12 cellular contexts compared by ENCODE assay signal in the genomic region with DNA sequence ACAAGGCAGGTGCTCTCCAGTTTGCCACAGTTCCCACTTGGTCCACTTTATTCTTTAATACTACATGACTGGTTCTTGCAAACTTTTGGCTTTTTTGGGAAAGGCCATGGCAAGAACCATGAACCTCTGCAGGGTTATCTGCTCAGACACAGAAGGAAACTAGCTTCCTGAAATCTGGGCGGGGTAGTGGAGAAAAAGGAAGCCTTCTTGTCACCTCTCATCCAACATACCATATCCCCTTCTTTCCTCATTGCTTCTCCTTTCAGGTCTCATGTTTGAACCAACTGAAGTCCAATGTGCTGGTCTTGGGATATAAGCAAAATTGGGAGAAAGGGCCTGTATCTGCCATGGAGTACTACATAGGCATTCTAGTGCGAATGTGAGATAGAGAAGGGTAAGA. TPM values are rescaled to one million over a fixed set of nuclear protein-coding genes. Genes with fewer than 3 reads are reported as not detected.
"Had no signal": no experiment of that assay in that cellular context is flagged by ENCODE, and none has a peak within 500 bp of the region (broad histone marks: within the 10 kb centered on the region; RNA-seq: fewer than 3 reads in every experiment).

No MANE protein-coding gene starts in this region.

- H3K9me3 Mint-ChIP-seq: activated naive CD4-positive, alpha-beta T cell treated with anti-CD3 and anti-CD28 coated beads, Interleukin-2, amount 50 U/mL, for 24 hours; activated T-helper 2 cell treated with anti-CD3 and anti-CD28 coated beads, Interferon-gamma antibody, Interleukin-2, Interleukin-4, amounts not matched to agents 10 μg/mL and 5 μg/mL and 100 μg/mL, durations not matched to agents 14 hours and 24 hours and 36 hours; T-helper 1 cell treated with Interleukin-12 subunit alpha and Interleukin-12 subunit beta and Interleukin-4 antibody, amounts not matched to agents 30 μg/mL and 1 μg/mL, for 36 hours had no signal

- H3K9me3 ChIP-seq: thyroid gland, uterus had no signal

- H3K4me1 ChIP-seq: uterus had no signal

- H3K36me3 ChIP-seq: uterus had no signal

- H3K4me3 ChIP-seq: thyroid gland, uterus had no signal

- H3K27me3 ChIP-seq: thyroid gland, uterus had no signal

- H3K4me3 Mint-ChIP-seq: T-helper 1 cell treated with Interleukin-12 subunit alpha and Interleukin-12 subunit beta and Interleukin-4 antibody, amounts not matched to agents 30 μg/mL and 1 μg/mL, for 36 hours had no signal

- H3K79me2 ChIP-seq: parathyroid adenoma had no signal

- H3K9ac ChIP-seq: parathyroid adenoma had no signal

- H3K27ac ChIP-seq: parathyroid adenoma, thyroid gland, uterus had no signal

- DNase-seq: anterior cingulate cortex, hypothalamus, kidney glomerular epithelial cell, mesendoderm, retina, thyroid gland, uterus had no signal

- H3K27me3 Mint-ChIP-seq: activated naive CD4-positive, alpha-beta T cell treated with anti-CD3 and anti-CD28 coated beads, Interleukin-2, amount 50 U/mL, for 24 hours had no signal

RNA-seq across cellular contexts. Expression of a gene that starts 5.5 kb away (rescaled TPM):
- total RNA-seq: activated T-helper 2 cell treated with anti-CD3 and anti-CD28 coated beads, Interferon-gamma antibody, Interleukin-2, Interleukin-4, amounts not matched to agents 10 μg/mL and 5 μg/mL and 100 μg/mL, durations not matched to agents 14 hours and 24 hours and 36 hours; chondrocyte had no signal
